8 cellular contexts compared by ENCODE assay signal in the genomic region with DNA sequence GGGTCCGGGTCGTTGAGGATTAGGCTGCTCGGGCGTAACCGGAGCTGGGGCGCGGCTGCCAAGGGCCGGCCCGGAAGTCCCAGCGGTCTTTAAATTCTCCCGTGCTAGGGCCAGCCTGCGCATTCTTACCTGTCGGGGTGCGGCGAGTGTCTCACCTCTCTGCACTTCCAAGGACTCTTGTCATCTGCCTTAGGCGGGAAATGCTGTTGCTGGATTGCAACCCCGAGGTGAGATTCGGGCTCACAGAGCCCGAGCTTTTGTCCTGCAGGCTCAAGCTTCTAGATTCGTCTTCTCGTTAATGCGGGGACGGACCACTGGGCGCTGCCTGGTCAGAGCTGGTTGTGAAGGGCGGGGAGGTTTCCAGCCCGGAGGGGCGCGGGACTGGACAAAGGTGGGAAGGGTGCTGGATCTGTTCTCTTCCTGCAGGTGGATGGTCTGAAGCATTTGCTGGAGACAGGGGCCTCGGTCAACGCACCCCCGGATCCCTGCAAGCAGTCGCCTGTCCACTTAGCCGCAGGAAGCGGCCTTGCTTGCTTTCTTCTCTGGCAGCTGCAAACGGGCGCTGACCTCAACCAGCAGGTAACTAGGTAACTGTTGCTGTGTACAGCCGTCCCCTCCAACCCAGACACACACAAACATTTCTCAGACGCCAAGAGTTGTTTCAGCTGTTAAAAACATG. TPM values are rescaled to one million over a fixed set of nuclear protein-coding genes. Genes with fewer than 3 reads are reported as not detected.
A peak's percentile ranks its signal among the peaks of the same experiment; 100 is the strongest.
DNase-seq lines count a peak whose midpoint lies in the region; ATAC-seq and TF ChIP-seq lines count a peak whose summit lies in the region.

A gene with protein sequence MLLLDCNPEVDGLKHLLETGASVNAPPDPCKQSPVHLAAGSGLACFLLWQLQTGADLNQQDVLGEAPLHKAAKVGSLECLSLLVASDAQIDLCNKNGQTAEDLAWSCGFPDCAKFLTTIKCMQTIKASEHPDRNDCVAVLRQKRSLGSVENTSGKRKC (plus strand): TSS at position 118 of the 679 bp plus-strand sequence. CDS start 83 bp downstream, at position 201.

- peaks cover 53% of the 10 kb centered on the region for H3K4me1 Mint-ChIP-seq in activated CD4-positive, alpha-beta T cell treated with anti-CD3 and anti-CD28 coated beads, Interleukin-2, amount 10 ng/mL, durations not matched to agents 7 days and 5 days
- peaks cover 31% of the 10 kb centered on the region for H3K4me1 Mint-ChIP-seq in activated T-helper 17 cell treated with anti-CD3 and anti-CD28 coated beads, Interleukin-2, amount 50 U/mL, for 72 hours

- peak within 1 kb of the TSS; percentile 53 for H3K4me3 ChIP-seq in cardiac muscle cell

- CTCF ChIA-PET in activated CD4-positive, alpha-beta T cell treated with anti-CD3 and anti-CD28 coated beads, Interleukin-2, amount 10 ng/mL, durations not matched to agents 7 days and 5 days (lab: Charles Lee), result interaction anchor here (1.2 to 2.0 kb wide), 4 partner anchors 8 to 183 kb away, joined by 3 to 9 read pairs (median 4); partner anchors contain the start of gene UFSP2

- no peaks in the 10 kb centered on the region for H3K27me3 ChIP-seq in cardiac muscle cell

- peaks cover 14% of the 10 kb centered on the region for H3K4me1 ChIP-seq in cardiac muscle cell (ENCODE audit: low read depth)

- H3K4me3 Mint-ChIP-seq in activated CD4-positive, alpha-beta T cell treated with anti-CD3 and anti-CD28 coated beads, Interleukin-2, amount 10 ng/mL, durations not matched to agents 7 days and 5 days, result peak within 1 kb of the TSS; percentile 83
- H3K4me3 Mint-ChIP-seq in activated T-helper 17 cell treated with anti-CD3 and anti-CD28 coated beads, Interleukin-2, amount 50 U/mL, for 72 hours, result peak within 1 kb of the TSS; percentile 93

- POLR2A ChIA-PET in activated CD4-positive, alpha-beta T cell treated with anti-CD3 and anti-CD28 coated beads, Interleukin-2, amount 10 ng/mL, durations not matched to agents 7 days and 5 days (lab: Charles Lee), result interaction anchor here (0.6 to 1.2 kb wide), 3 partner anchors 28 to 1888 kb away, joined by 3 to 7 read pairs (median 4); partner anchors contain the start of gene UFSP2

- peak within 1 kb of the TSS; percentile 82 for H3K27ac ChIP-seq in cardiac muscle cell

- no peak for DNase-seq in activated CD4-positive, alpha-beta T cell treated with anti-CD3 and anti-CD28 coated beads, Interleukin-2, amount 10 ng/mL, durations not matched to agents 7 days and 5 days
- no peak for DNase-seq in activated CD4-positive, alpha-beta T cell treated with anti-CD3 and anti-CD28 coated beads, Interleukin-2, amount 50 U/mL, for 4 hours
- peak; percentile 29 for DNase-seq in M059J (ENCODE audit: low read depth)
- DNase-seq in cardiac muscle cell (ENCODE audit: low read depth in 1 of 2, low spot score in 1 of 2), result peak; percentile 41 to 61
- no peak for DNase-seq in occipital lobe (lab: John Stamatoyannopoulos, UW)
- no peak for DNase-seq in NCI-H226
- DNase-seq in germinal center (ENCODE audit: low spot score), result no peak

- no peaks in the 10 kb centered on the region for H3K9me3 Mint-ChIP-seq in activated CD4-positive, alpha-beta T cell treated with anti-CD3 and anti-CD28 coated beads, Interleukin-2, amount 10 ng/mL, durations not matched to agents 7 days and 5 days
- H3K9me3 Mint-ChIP-seq in activated T-helper 17 cell treated with anti-CD3 and anti-CD28 coated beads, Interleukin-2, amount 50 U/mL, for 72 hours, result no peaks in the 10 kb centered on the region

- H3K9me3 ChIP-seq in cardiac muscle cell (ENCODE audit: low read depth), result no peaks in the 10 kb centered on the region

- no peaks in the 10 kb centered on the region for H3K27me3 Mint-ChIP-seq in activated CD4-positive, alpha-beta T cell treated with anti-CD3 and anti-CD28 coated beads, Interleukin-2, amount 10 ng/mL, durations not matched to agents 7 days and 5 days
- no peaks in the 10 kb centered on the region for H3K27me3 Mint-ChIP-seq in activated T-helper 17 cell treated with anti-CD3 and anti-CD28 coated beads, Interleukin-2, amount 50 U/mL, for 72 hours

- ATAC-seq in activated T-helper 17 cell treated with anti-CD3 and anti-CD28 coated beads, Interleukin-2, amount 50 U/mL, for 72 hours (replicated peaks), result no peak

- H3K36me3 Mint-ChIP-seq in activated CD4-positive, alpha-beta T cell treated with anti-CD3 and anti-CD28 coated beads, Interleukin-2, amount 10 ng/mL, durations not matched to agents 7 days and 5 days (ENCODE audit: low read depth), result peaks cover 32% of the 10 kb centered on the region
- peaks cover 64% of the 10 kb centered on the region for H3K36me3 Mint-ChIP-seq in activated T-helper 17 cell treated with anti-CD3 and anti-CD28 coated beads, Interleukin-2, amount 50 U/mL, for 72 hours (ENCODE audit: low read depth)

- peaks cover 17% of the 10 kb centered on the region for H3K36me3 ChIP-seq in cardiac muscle cell

- H3K27ac Mint-ChIP-seq in activated CD4-positive, alpha-beta T cell treated with anti-CD3 and anti-CD28 coated beads, Interleukin-2, amount 10 ng/mL, durations not matched to agents 7 days and 5 days, result peak within 1 kb of the TSS; percentile 97
- peak within 1 kb of the TSS; percentile 85 for H3K27ac Mint-ChIP-seq in activated T-helper 17 cell treated with anti-CD3 and anti-CD28 coated beads, Interleukin-2, amount 50 U/mL, for 72 hours

- no peak for TF ChIP-seq CTCF in cardiac muscle cell (IDR thresholded peaks at IDR 0.05; ENCODE audit: low read depth, low read length)

RNA-seq across cellular contexts. Expression of the gene that starts here (rescaled TPM):
- total RNA-seq in activated CD4-positive, alpha-beta T cell treated with anti-CD3 and anti-CD28 coated beads, Interleukin-2, amount 10 ng/mL, durations not matched to agents 7 days and 5 days, result 10 to 100 TPM; 12.0 to 12.8 TPM
- 6.3 and 8.5 TPM in 2 replicates for total RNA-seq in M059J (2014; rRNA removed; shearing (Covaris generic))
- 100 to 1,000 TPM in 1 of 2 donors, 10 to 100 TPM in 1; 51.5 to 171 TPM for total RNA-seq in activated T-helper 17 cell treated with anti-CD3 and anti-CD28 coated beads, Interleukin-2, amount 50 U/mL, for 72 hours
- 3.8 and 27.8 TPM in 2 replicates for total RNA-seq in cardiac muscle cell
- polyA plus RNA-seq in cardiac muscle cell, result 15.8 and 18.1 TPM in 2 replicates
- total RNA-seq in occipital lobe, result 25.1 TPM

Comparison
In these comparisons a context has a peak if more than half of its experiments do, and no peak if none do; other contexts are left out.
1. DNase-seq: peak in M059J (single experiment) and cardiac muscle cell (2 of 2); none in activated CD4-positive, alpha-beta T cell treated with anti-CD3 and anti-CD28 coated beads, Interleukin-2, amount 10 ng/mL, durations not matched to agents 7 days and 5 days (single experiment), activated CD4-positive, alpha-beta T cell treated with anti-CD3 and anti-CD28 coated beads, Interleukin-2, amount 50 U/mL, for 4 hours (0 of 2), occipital lobe (single experiment), NCI-H226 (single experiment) and germinal center (single experiment).